In genomic region chr5:96935556-96936430, GRCh38 we compare ENCODE assay signal across 8 cellular contexts. TPM values are rescaled to one million over a fixed set of nuclear protein-coding genes. Genes with fewer than 3 reads are reported as not detected.
A peak's percentile ranks its signal among the peaks of the same experiment; 100 is the strongest.
DNase-seq lines count a peak whose midpoint lies in the region; ATAC-seq and TF ChIP-seq lines count a peak whose summit lies in the region.

TSS of gene LNPEP (plus strand) at chr5:96936080. CDS start at chr5:96936156, 76 bp downstream.

- peak within 1 kb of the TSS; percentile 98 for H3K4me3 Mint-ChIP-seq in activated B cell treated with CpG ODN at 0.5 μM for 24 hours
- H3K4me3 Mint-ChIP-seq in immature natural killer cell, result peak within 1 kb of the TSS; percentile 89 to 97 (median 91)

- intact Hi-C loops in activated B cell treated with CpG ODN at 0.5 μM for 24 hours (cut with micrococcal nuclease) (loop anchor here (1.0 to 2.0 kb wide), 19 partner anchors 9 to 1993 kb away; partner anchors contain the start of genes ARSK, CAST, CHD1 and ELL2), spleen (cut with DNase I; ENCODE audit: low total_unique reads) (loop anchor here (10.0 kb wide), 1 partner anchor 51 kb away; no protein-coding TSS in a partner anchor)

- H3K27ac ChIP-seq in caudate nucleus (ENCODE audit: low read depth, low read length), result peak within 1 kb of the TSS; percentile 99
- H3K27ac ChIP-seq in spleen, result peak within 1 kb of the TSS; percentile 94 to 99 (median 98)

- ATAC-seq in GM18907 (IDR thresholded peaks at IDR 0.05; ENCODE audit: unreplicated experiment) (peak; percentile 55), HG03175 (IDR thresholded peaks at IDR 0.05; ENCODE audit: unreplicated experiment) (peak; percentile 42), activated B cell treated with CpG ODN at 0.5 μM for 24 hours (ENCODE audit: low read depth) (peak; percentile 52)

- no peaks in the 10 kb centered on the region for H3K9me3 Mint-ChIP-seq in activated B cell treated with CpG ODN at 0.5 μM for 24 hours
- no peaks in the 10 kb centered on the region for H3K9me3 Mint-ChIP-seq in immature natural killer cell

- peak; percentile 84 for DNase-seq in AG04449 (ENCODE audit: low read depth, low spot score)
- DNase-seq in NCI-H226, result peak; percentile 99
- DNase-seq in activated B cell treated with CpG ODN at 0.5 μM for 24 hours, result peak; percentile 89
- DNase-seq in caudate nucleus (lab: John Stamatoyannopoulos, UW), result peak; percentile 20 to 98 (median 94)
- DNase-seq in immature natural killer cell, result peak; percentile 94 to 95 (median 94)
- DNase-seq in spleen, result peak; percentile 100

- POLR2A ChIA-PET in AG04449 (lab: Yijun Ruan, JAX) (interaction anchor here (0.6 to 1.0 kb wide), 3 partner anchors 42 to 128 kb away, joined by 3 to 5 read pairs (median 3); partner anchors contain the start of gene ERAP1), activated B cell treated with CpG ODN at 0.5 μM for 24 hours (lab: Charles Lee) (interaction anchor here (0.5 to 4.6 kb wide), 37 partner anchors 9 to 1994 kb away, joined by 3 to 94 read pairs (median 4); partner anchors contain the start of genes CAST, ERAP1, ERAP2 and LIX1)

- H3K4me1 Mint-ChIP-seq in activated B cell treated with CpG ODN at 0.5 μM for 24 hours (peaks cover 77% of the 10 kb centered on the region), immature natural killer cell (peaks cover 75 to 81% of the 10 kb centered on the region in 2 donors)

- peak; percentile 78 to 94 (median 86) for TF ChIP-seq POLR2A in spleen (IDR thresholded peaks at IDR 0.05)

- peaks cover 38% of the 10 kb centered on the region for H3K36me3 Mint-ChIP-seq in activated B cell treated with CpG ODN at 0.5 μM for 24 hours (ENCODE audit: low read depth)
- H3K36me3 Mint-ChIP-seq in immature natural killer cell, result no peaks in the 10 kb centered on the region

- H3K9me3 ChIP-seq in spleen, result no peaks in the 10 kb centered on the region

- peaks cover 40 to 79% (median 71%) of the 10 kb centered on the region in 6 donors for H3K4me1 ChIP-seq in spleen

- no peaks in the 10 kb centered on the region for H3K36me3 ChIP-seq in spleen

- 0 to 1% (median 1%) methylated on average over 30 to 79 of the region's 79 CpGs for WGBS in spleen, 5 donors

- H3K27ac Mint-ChIP-seq in activated B cell treated with CpG ODN at 0.5 μM for 24 hours (peak within 1 kb of the TSS; percentile 98), immature natural killer cell (peak within 1 kb of the TSS; percentile 94 to 99 (median 98))

- CTCF ChIA-PET in AG04449 (lab: Yijun Ruan, JAX) (interaction anchor here (0.6 to 1.4 kb wide), 3 partner anchors 13 to 226 kb away, joined by 3 to 5 read pairs (median 3); no protein-coding TSS in a partner anchor), activated B cell treated with CpG ODN at 0.5 μM for 24 hours (lab: Charles Lee) (interaction anchor here (0.7 to 5.1 kb wide), 10 partner anchors 13 to 226 kb away, joined by 3 to 35 read pairs (median 4); no protein-coding TSS in a partner anchor)

- TF ChIP-seq CTCF in AG04449 (IDR thresholded peaks at IDR 0.05; ENCODE audit: insufficient read depth, low read length, missing control alignments), result peak; percentile 3
- no peak for TF ChIP-seq CTCF in activated B cell treated with CpG ODN at 0.5 μM for 24 hours (IDR thresholded peaks at IDR 0.05)
- TF ChIP-seq CTCF in spleen (IDR thresholded peaks at IDR 0.05 in 8 of 11, conservative IDR thresholded peaks at IDR 0.05 in 3 of 11), result peak in 4 of 11 experiments; percentile 6 to 44 (median 18)

- H3K27me3 Mint-ChIP-seq in activated B cell treated with CpG ODN at 0.5 μM for 24 hours (no peaks in the 10 kb centered on the region), immature natural killer cell (ENCODE audit: low read depth in 3 of 3) (peaks cover 11 to 31% (median 20%) of the 10 kb centered on the region in 3 donors)

- peak within 1 kb of the TSS; percentile 80 for H3K4me3 ChIP-seq in AG04449 (ENCODE audit: low read depth, low read length)
- peak within 1 kb of the TSS; percentile 55 to 91 (median 82) for H3K4me3 ChIP-seq in spleen

- no peaks in the 10 kb centered on the region for H3K27me3 ChIP-seq in spleen (replicated peaks in 1 of 7)

RNA-seq across cellular contexts. Expression of gene LNPEP, which starts in this region (rescaled TPM):
- total RNA-seq in activated B cell treated with CpG ODN at 0.5 μM for 24 hours, result 88.8 and 96.5 TPM in 2 replicates
- polyA plus RNA-seq in immature natural killer cell, result 10 to 100 TPM; 33.2 to 80.4 (median 39.9) TPM
- 10 to 100 TPM; 62.4 to 82.2 (median 72.0) TPM for total RNA-seq in spleen
- polyA plus RNA-seq in spleen, result 1 to 10 TPM; 8.5 to 9.7 (median 8.6) TPM

Comparison
In these comparisons a context has a peak if more than half of its experiments do, and no peak if none do; other contexts are left out.
1. Peak in every context shown above with its lines: DNase-seq, ATAC-seq, H3K4me3 ChIP-seq and H3K27ac ChIP-seq.